In genomic region chr3:48222616-48223513, GRCh38 we compare ENCODE assay signal across 8 cellular contexts.
DNase-seq lines count a peak whose midpoint lies in the region; ATAC-seq and TF ChIP-seq lines count a peak whose summit lies in the region.

Gene CAMP, plus strand, starts transcription at chr3:48223495. Its CDS starts 17 bp downstream, at chr3:48223512.

- intact Hi-C loops in posterior cingulate gyrus (cut with DNase I) = no loop called here

- ATAC-seq in HG02610 (IDR thresholded peaks at IDR 0.05; ENCODE audit: unreplicated experiment) (peak; percentile 78), HG03196 (IDR thresholded peaks at IDR 0.05; ENCODE audit: unreplicated experiment) (no peak)

- in situ Hi-C loops in GM13976 (cut with MboI; ENCODE audit: low sequenced_read_pairs, unreplicated experiment) = no loop called here

- TF ChIP-seq CTCF in GM13976 (IDR thresholded peaks at IDR 0.05; ENCODE audit: borderline replicate concordance, control extremely low read depth, extremely low read depth, insufficient read depth, missing control alignments) (no peak), fibroblast of mammary gland (conservative IDR thresholded peaks at IDR 0.05; ENCODE audit: control insufficient read depth, insufficient read depth, low read depth, low read length) (no peak)

- DNase-seq in GM13976 (ENCODE audit: low spot score) (peak; percentile 79), NOMO-1 treated with dmso at 0.1 percent for 144 hours (lab: John Stamatoyannopoulos, UW; ENCODE audit: unreplicated experiment) (peak; percentile 94), fibroblast of mammary gland (ENCODE audit: low read depth) (peak; percentile 44), posterior cingulate gyrus (peak in 7 of 10 donors; percentile 11 to 94 (median 45)), cerebellar cortex (ENCODE audit: low spot score) (no peak), NCI-H187 (lab: John Stamatoyannopoulos, UW) (no peak)

- H3K4me3 ChIP-seq in fibroblast of mammary gland (ENCODE audit: control insufficient read depth, low read depth, low read length) = no peak within 1 kb of the TSS

Comparison
In these comparisons a context has a peak if more than half of its experiments do, and no peak if none do; other contexts are left out.
1. DNase-seq: peak in GM13976 (single experiment), NOMO-1 treated with dmso at 0.1 percent for 144 hours (single experiment), fibroblast of mammary gland (single experiment) and posterior cingulate gyrus (7 of 10); none in cerebellar cortex (single experiment) and NCI-H187 (0 of 2).